Comparison of ENCODE assay signal across 8 cellular contexts in the genomic region with DNA sequence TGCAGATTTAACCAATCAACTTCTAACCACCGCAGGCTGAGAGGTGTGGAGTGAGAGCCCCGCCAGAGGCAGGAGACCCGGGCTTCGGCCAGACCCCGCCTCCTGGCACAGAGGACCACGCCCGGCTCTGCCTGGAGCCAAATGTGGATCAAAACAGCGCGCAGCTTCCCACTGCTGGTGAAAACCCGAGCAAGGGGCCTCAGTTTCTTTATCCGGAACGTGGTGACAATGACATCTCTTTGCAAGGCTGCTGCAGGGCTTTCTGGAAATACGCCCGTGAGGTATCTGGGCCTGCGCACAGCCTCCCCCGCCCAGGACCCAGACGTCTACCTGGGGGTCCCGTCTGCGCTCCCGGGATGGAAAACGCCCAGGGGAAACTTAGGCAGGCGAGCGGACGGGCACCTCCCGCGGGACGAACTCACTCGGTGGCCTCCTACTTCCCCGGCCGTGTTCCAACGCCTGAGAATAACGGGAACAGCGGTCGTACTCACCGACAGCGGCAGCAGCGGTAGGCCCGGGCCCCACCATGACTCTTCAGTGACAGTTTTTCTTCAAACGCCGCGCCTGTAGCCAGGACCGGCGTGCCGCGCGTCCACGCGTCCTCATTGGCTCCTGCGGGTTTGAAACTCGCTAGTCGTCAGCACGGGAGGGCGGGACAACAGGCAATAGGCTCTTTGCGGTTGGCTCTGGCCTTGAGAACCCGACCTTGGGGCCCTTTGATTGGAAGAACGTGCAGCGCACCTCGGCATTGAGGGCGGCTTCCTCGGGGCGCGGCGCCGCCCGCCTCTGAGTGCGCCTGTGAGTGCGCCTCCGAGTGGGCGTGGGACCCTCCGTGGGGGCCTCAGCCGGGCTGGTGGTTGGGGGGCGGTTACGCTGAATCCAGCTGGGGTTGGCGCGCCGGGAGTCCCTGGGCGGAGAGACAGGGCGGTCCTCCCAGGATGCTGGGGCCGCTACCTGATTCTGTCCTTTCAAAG. TPM values are rescaled to one million over a fixed set of nuclear protein-coding genes. Genes with fewer than 3 reads are reported as not detected.
A peak's percentile ranks its signal among the peaks of the same experiment; 100 is the strongest.
DNase-seq lines count a peak whose midpoint lies in the region; ATAC-seq, FAIRE-seq and TF ChIP-seq lines count a peak whose summit lies in the region.

A gene with protein sequence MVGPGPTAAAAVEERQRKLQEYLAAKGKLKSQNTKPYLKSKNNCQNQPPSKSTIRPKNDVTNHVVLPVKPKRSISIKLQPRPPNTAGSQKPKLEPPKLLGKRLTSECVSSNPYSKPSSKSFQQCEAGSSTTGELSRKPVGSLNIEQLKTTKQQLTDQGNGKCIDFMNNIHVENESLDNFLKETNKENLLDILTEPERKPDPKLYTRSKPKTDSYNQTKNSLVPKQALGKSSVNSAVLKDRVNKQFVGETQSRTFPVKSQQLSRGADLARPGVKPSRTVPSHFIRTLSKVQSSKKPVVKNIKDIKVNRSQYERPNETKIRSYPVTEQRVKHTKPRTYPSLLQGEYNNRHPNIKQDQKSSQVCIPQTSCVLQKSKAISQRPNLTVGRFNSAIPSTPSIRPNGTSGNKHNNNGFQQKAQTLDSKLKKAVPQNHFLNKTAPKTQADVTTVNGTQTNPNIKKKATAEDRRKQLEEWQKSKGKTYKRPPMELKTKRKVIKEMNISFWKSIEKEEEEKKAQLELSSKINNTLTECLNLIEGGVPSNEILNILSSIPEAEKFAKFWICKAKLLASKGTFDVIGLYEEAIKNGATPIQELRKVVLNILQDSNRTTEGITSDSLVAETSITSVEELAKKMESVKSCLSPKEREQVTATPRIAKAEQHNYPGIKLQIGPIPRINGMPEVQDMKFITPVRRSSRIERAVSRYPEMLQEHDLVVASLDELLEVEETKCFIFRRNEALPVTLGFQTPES (minus strand): TSS at position 539 of the 974 bp plus-strand sequence. CDS start 11 bp downstream, at position 528.

- H3K36me3 Mint-ChIP-seq in naive thymus-derived CD8-positive, alpha-beta T cell = no peaks in the 10 kb centered on the region
- no peaks in the 10 kb centered on the region for H3K36me3 Mint-ChIP-seq in stimulated activated naive B cell treated with anti-CD40 and anti-IgM and Interleukin-4, amounts not matched to agents 10 μg/mL and 1 μg/mL and 100 μg/mL, for 72 hours

- peak; percentile 98 for ATAC-seq in naive thymus-derived CD8-positive, alpha-beta T cell
- peak; percentile 98 to 99 for ATAC-seq in stimulated activated naive B cell treated with anti-CD40 and anti-IgM and Interleukin-4, amounts not matched to agents 10 μg/mL and 1 μg/mL and 100 μg/mL, for 72 hours (replicated peaks)

- H3K27ac ChIP-seq in RWPE1 = peak within 1 kb of the TSS; percentile 94

- FAIRE-seq in H54 (lab: Jason Lieb, UNC) = peak; percentile 58

- CTCF ChIA-PET in RWPE1 (lab: Yijun Ruan, JAX) = interaction anchor here (0.5 to 0.6 kb wide), 3 partner anchors 12 to 91 kb away, joined by 3 read pairs; no protein-coding TSS in a partner anchor

- H3K27ac Mint-ChIP-seq in naive thymus-derived CD8-positive, alpha-beta T cell = peak within 1 kb of the TSS in 9 of 10 donors; percentile 13 to 89 (median 82)
- H3K27ac Mint-ChIP-seq in stimulated activated naive B cell treated with anti-CD40 and anti-IgM and Interleukin-4, amounts not matched to agents 10 μg/mL and 1 μg/mL and 100 μg/mL, for 72 hours = peak within 1 kb of the TSS; percentile 94

- POLR2A ChIA-PET in RWPE1 (lab: Yijun Ruan, JAX; ENCODE audit: low non-redundant PET) = interaction anchor here (0.5 to 0.6 kb wide), 2 partner anchors 113 to 144 kb away, joined by 4 to 9 read pairs; no protein-coding TSS in a partner anchor
- POLR2A ChIA-PET in naive thymus-derived CD8-positive, alpha-beta T cell (lab: Charles Lee) = no interaction called here

- no peaks in the 10 kb centered on the region for H3K9me3 Mint-ChIP-seq in naive thymus-derived CD8-positive, alpha-beta T cell
- no peaks in the 10 kb centered on the region for H3K9me3 Mint-ChIP-seq in stimulated activated naive B cell treated with anti-CD40 and anti-IgM and Interleukin-4, amounts not matched to agents 10 μg/mL and 1 μg/mL and 100 μg/mL, for 72 hours

- peak within 1 kb of the TSS; percentile 91 for H3K4me3 ChIP-seq in fibroblast of mammary gland (ENCODE audit: control insufficient read depth, low read depth, low read length)

- DNase-seq in EH (ENCODE audit: low read depth) (peak; percentile 99), H54 (ENCODE audit: insufficient read length, low spot score) (peak; percentile 88), LoVo (ENCODE audit: low spot score) (peak; percentile 96), RWPE1 (ENCODE audit: low spot score) (peak; percentile 98), fibroblast of mammary gland (ENCODE audit: low read depth) (peak; percentile 98)
- peak; percentile 90 to 92 for DNase-seq in activated T-helper 1 cell treated with anti-CD3 and anti-CD28 coated beads, Interleukin-2, amount 50 U/mL, for 16 hours (ENCODE audit: low read depth in 1 of 2, low spot score in 1 of 2)
- peak; percentile 88 to 97 (median 94) for DNase-seq in naive thymus-derived CD8-positive, alpha-beta T cell
- peak; percentile 92 for DNase-seq in stimulated activated naive B cell treated with anti-CD40 and anti-IgM and Interleukin-4, amounts not matched to agents 10 μg/mL and 1 μg/mL and 100 μg/mL, for 72 hours

- H3K4me3 Mint-ChIP-seq in naive thymus-derived CD8-positive, alpha-beta T cell = peak within 1 kb of the TSS; percentile 86 to 97 (median 92)
- H3K4me3 Mint-ChIP-seq in stimulated activated naive B cell treated with anti-CD40 and anti-IgM and Interleukin-4, amounts not matched to agents 10 μg/mL and 1 μg/mL and 100 μg/mL, for 72 hours = peak within 1 kb of the TSS; percentile 95 to 99

- peak; percentile 48 for TF ChIP-seq POLR2A in H54 (IDR thresholded peaks at IDR 0.05; ENCODE audit: low read depth, low read length)

- TF ChIP-seq CTCF in RWPE1 (conservative IDR thresholded peaks at IDR 0.05; ENCODE audit: low read depth) (no peak), fibroblast of mammary gland (conservative IDR thresholded peaks at IDR 0.05; ENCODE audit: control insufficient read depth, insufficient read depth, low read depth, low read length) (no peak)

- H3K27me3 Mint-ChIP-seq in naive thymus-derived CD8-positive, alpha-beta T cell = no peaks in the 10 kb centered on the region
- no peaks in the 10 kb centered on the region for H3K27me3 Mint-ChIP-seq in stimulated activated naive B cell treated with anti-CD40 and anti-IgM and Interleukin-4, amounts not matched to agents 10 μg/mL and 1 μg/mL and 100 μg/mL, for 72 hours

- H3K4me1 Mint-ChIP-seq in naive thymus-derived CD8-positive, alpha-beta T cell = peaks cover 6 to 38% (median 17%) of the 10 kb centered on the region in 4 donors
- H3K4me1 Mint-ChIP-seq in stimulated activated naive B cell treated with anti-CD40 and anti-IgM and Interleukin-4, amounts not matched to agents 10 μg/mL and 1 μg/mL and 100 μg/mL, for 72 hours = peaks cover 18 to 29% of the 10 kb centered on the region in 2 donors

RNA-seq across cellular contexts. Expression of the gene that starts here (rescaled TPM):
- total RNA-seq in naive thymus-derived CD8-positive, alpha-beta T cell = not detected
- polyA plus RNA-seq in naive thymus-derived CD8-positive, alpha-beta T cell = not detected

Comparison
In these comparisons a context has a peak if more than half of its experiments do, and no peak if none do; other contexts are left out.
1. Peak in every context shown above with its lines: DNase-seq, ATAC-seq, H3K4me3 ChIP-seq and H3K27ac ChIP-seq.
2. Peak in DNase-seq and ATAC-seq in naive thymus-derived CD8-positive, alpha-beta T cell; RNA of the gene not detected or under 1 TPM.